In the genomic region with DNA sequence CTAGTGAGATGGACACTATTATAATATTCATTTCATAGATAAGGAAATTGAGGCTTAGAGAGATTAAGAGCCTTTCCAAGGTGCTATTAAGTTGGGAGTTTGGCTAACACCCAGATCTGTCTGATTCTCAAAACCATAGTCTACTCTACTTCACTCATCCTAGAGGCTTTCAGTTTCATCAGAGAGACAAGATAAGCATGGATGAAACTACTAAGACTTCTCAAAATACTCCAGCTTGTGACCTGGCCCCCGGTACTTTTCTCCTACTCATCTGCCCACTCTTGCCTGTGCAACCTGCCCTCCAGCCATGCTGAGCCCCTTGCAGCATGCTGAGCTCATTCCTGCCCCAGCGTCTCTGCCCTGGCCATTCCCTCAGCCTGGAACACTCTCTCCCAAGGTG, we compare ENCODE assay signal across 22 cellular contexts. TPM values are rescaled to one million over a fixed set of nuclear protein-coding genes. Genes with fewer than 3 reads are reported as not detected.
DNase-seq lines count a peak whose midpoint lies in the region; ATAC-seq and TF ChIP-seq lines count a peak whose summit lies in the region.
"Had no signal": no experiment of that assay in that cellular context is flagged by ENCODE, and none has a peak within 500 bp of the region (broad histone marks: within the 10 kb centered on the region; RNA-seq: fewer than 3 reads in every experiment).

No MANE protein-coding gene starts in this region.

- H3K4me2 ChIP-seq in MM.1S (ENCODE audit: low read depth, low read length) = peak overlapping the region; percentile 40

- DNase-seq in MM.1S = peak; percentile 49
- no peak for DNase-seq in GOT3 (lab: John Stamatoyannopoulos, UW)
- no peak for DNase-seq in UCSD-AML1 (lab: John Stamatoyannopoulos, UW; ENCODE audit: unreplicated experiment)
- no peak for DNase-seq in natural killer cell treated with Interleukin-12 subunit alpha and Interleukin-12 subunit beta and Interleukin-15 and Interleukin-18, amount 100 ng/mL, for 72 hours (ENCODE audit: low spot score)
- DNase-seq: ACHN; BE2C; C1 segment of cervical spinal cord; CD4-positive, CD25-positive, alpha-beta regulatory T cell; CD8-positive, alpha-beta memory T cell; COR-L47; DMS 273 treated with DMSO at 0.1 percent for 48 hours; DMS53; DND-41; EL; GM23248; HCEC 1CT; HFFc6 had no signal

- peaks cover 29 to 41% of the 10 kb centered on the region in 2 donors for H3K27me3 Mint-ChIP-seq in natural killer cell treated with Interleukin-12 subunit alpha and Interleukin-12 subunit beta and Interleukin-15 and Interleukin-18, amount 100 ng/mL, for 72 hours

- no peaks in the 10 kb centered on the region for H3K9me3 ChIP-seq in MM.1S (replicated peaks; ENCODE audit: insufficient read depth, low read length)
- H3K9me3 ChIP-seq: BE2C had no signal

- H3K36me3 ChIP-seq in MM.1S (replicated peaks; ENCODE audit: insufficient read depth, low read length) = no peaks in the 10 kb centered on the region
- H3K36me3 ChIP-seq: BE2C had no signal

- H3K4me3 ChIP-seq in MM.1S (ENCODE audit: low read length) = no peak overlapping the region
- H3K4me3 ChIP-seq: GM23248, K562 had no signal

- ATAC-seq in GM19463 (IDR thresholded peaks at IDR 0.05; ENCODE audit: unreplicated experiment) = peak; percentile 44
- ATAC-seq in HG02884 (IDR thresholded peaks at IDR 0.05; ENCODE audit: unreplicated experiment) = peak; percentile 47
- no peak for ATAC-seq in natural killer cell treated with Interleukin-12 subunit alpha and Interleukin-12 subunit beta and Interleukin-15 and Interleukin-18, amount 100 ng/mL, for 72 hours
- ATAC-seq in GM21529 (IDR thresholded peaks at IDR 0.05; ENCODE audit: unreplicated experiment) = no peak
- ATAC-seq: K562 had no signal

- no peaks in the 10 kb centered on the region for H3K9me2 ChIP-seq in MM.1S (replicated peaks; ENCODE audit: insufficient read depth, low read length)

- no peaks in the 10 kb centered on the region for H3K36me3 Mint-ChIP-seq in natural killer cell treated with Interleukin-12 subunit alpha and Interleukin-12 subunit beta and Interleukin-15 and Interleukin-18, amount 100 ng/mL, for 72 hours
- H3K36me3 Mint-ChIP-seq: CD4-positive, CD25-positive, alpha-beta regulatory T cell; CD8-positive, alpha-beta memory T cell had no signal

- H3K79me2 ChIP-seq in MM.1S (ENCODE audit: low read length) = no peaks in the 10 kb centered on the region

- H2AFZ ChIP-seq in MM.1S (ENCODE audit: low read length) = peak overlapping the region; percentile 24; the same call in 1 of the 2 replicates
- H2AFZ ChIP-seq: GM23248 had no signal

- H3K27me3 ChIP-seq in MM.1S (replicated peaks; ENCODE audit: insufficient read depth, low read length) = no peaks in the 10 kb centered on the region
- H3K27me3 ChIP-seq: BE2C had no signal

- H3K9me3 Mint-ChIP-seq in natural killer cell treated with Interleukin-12 subunit alpha and Interleukin-12 subunit beta and Interleukin-15 and Interleukin-18, amount 100 ng/mL, for 72 hours = no peaks in the 10 kb centered on the region
- H3K9me3 Mint-ChIP-seq: CD4-positive, CD25-positive, alpha-beta regulatory T cell; CD8-positive, alpha-beta memory T cell; HFFc6 had no signal

- H3K4me3 Mint-ChIP-seq in natural killer cell treated with Interleukin-12 subunit alpha and Interleukin-12 subunit beta and Interleukin-15 and Interleukin-18, amount 100 ng/mL, for 72 hours = no peak overlapping the region
- H3K4me3 Mint-ChIP-seq: CD4-positive, CD25-positive, alpha-beta regulatory T cell; CD8-positive, alpha-beta memory T cell; HFFc6 had no signal

- no peak overlapping the region for H3K27ac Mint-ChIP-seq in natural killer cell treated with Interleukin-12 subunit alpha and Interleukin-12 subunit beta and Interleukin-15 and Interleukin-18, amount 100 ng/mL, for 72 hours
- H3K27ac Mint-ChIP-seq: CD4-positive, CD25-positive, alpha-beta regulatory T cell; CD8-positive, alpha-beta memory T cell; HFFc6 had no signal

- H3K4me1 ChIP-seq in MM.1S (ENCODE audit: low read length) = peaks cover 26% of the 10 kb centered on the region

- H3K9ac ChIP-seq in MM.1S (ENCODE audit: low read length) = no peak overlapping the region
- H3K9ac ChIP-seq: GM23248 had no signal

- no peak for TF ChIP-seq CTCF in MM.1S (IDR thresholded peaks at IDR 0.05; ENCODE audit: low read length)

- H3F3A ChIP-seq in MM.1S (ENCODE audit: insufficient read depth, low read length) = no peaks in the 10 kb centered on the region

- peaks cover 0 to 4% of the 10 kb centered on the region in 2 donors for H3K4me1 Mint-ChIP-seq in natural killer cell treated with Interleukin-12 subunit alpha and Interleukin-12 subunit beta and Interleukin-15 and Interleukin-18, amount 100 ng/mL, for 72 hours (ENCODE audit: low read depth in 2 of 2)

- H4K20me1 ChIP-seq in MM.1S (ENCODE audit: insufficient read depth, low read length) = no peaks in the 10 kb centered on the region

- peak overlapping the region; percentile 3; the same call in 1 of the 2 replicates for H3K27ac ChIP-seq in MM.1S (ENCODE audit: low read length)
- H3K27ac ChIP-seq: GM23248, HL-60 had no signal

RNA-seq across cellular contexts. Expression of gene SLC35B4, which starts 12.2 kb away (rescaled TPM):
- total RNA-seq in natural killer cell treated with Interleukin-12 subunit alpha and Interleukin-12 subunit beta and Interleukin-15 and Interleukin-18, amount 100 ng/mL, for 72 hours = 10 to 100 TPM; 22.7 to 32.0 TPM

Comparison
In these comparisons a context has a peak if more than half of its experiments do, and no peak if none do; other contexts are left out.
1. ATAC-seq: peak in GM19463 (single experiment) and HG02884 (single experiment); none in natural killer cell treated with Interleukin-12 subunit alpha and Interleukin-12 subunit beta and Interleukin-15 and Interleukin-18, amount 100 ng/mL, for 72 hours (0 of 2) and GM21529 (single experiment).